In the genomic region with DNA sequence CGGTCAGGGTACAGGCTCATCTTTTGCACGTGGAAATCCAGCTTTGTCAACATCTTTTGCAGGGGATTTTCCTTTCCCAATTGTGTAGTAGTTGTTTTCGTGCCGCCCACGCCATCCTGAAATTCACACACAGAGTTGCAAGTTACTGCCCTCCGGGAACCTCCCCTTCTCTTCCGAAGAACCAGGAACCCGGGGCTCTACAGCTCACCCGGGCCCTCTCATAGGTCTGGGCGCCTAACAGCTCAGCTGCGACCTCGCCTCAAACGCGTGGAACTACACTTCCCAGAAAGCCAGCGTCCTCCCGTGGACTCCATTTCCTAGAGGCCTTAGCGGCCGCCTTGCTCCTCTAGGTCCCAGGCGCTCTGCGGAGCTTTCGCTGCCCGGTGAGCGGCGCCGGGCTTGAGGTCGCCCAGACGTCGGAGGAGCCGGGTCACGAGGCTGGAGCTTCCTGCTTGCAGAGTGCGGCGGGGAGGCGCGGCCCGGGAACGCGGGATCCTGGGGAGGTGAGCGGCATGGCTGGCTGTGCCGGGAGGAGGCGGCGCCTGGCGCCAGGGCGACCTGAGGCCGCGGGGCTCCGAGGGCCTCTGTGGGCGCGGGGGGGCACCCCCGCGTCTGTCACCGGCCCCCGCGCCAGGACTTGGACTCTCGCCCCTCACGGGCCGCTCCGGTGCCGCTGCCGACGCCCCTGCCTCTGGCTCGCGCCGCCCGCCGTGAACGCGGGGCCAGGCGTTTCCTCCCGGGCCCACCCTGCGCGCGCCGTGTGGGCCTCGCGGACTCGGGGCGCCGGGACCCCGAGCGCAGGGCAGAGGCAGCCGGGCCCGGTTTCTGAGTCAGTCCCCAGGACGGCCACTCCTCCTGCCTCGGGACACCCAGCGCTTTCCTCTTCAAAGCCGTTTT, we compare ENCODE assay signal across 8 cellular contexts. TPM values are rescaled to one million over a fixed set of nuclear protein-coding genes. Genes with fewer than 3 reads are reported as not detected.
A peak's percentile ranks its signal among the peaks of the same experiment; 100 is the strongest.
DNase-seq lines count a peak whose midpoint lies in the region; ATAC-seq lines count a peak whose summit lies in the region.

TSS of gene ZNF354B (plus strand) at position 329 of the 897 bp plus-strand sequence. CDS start 1,095 bp downstream, outside the sequence.

- peak; percentile 57 for DNase-seq in DMS79 (lab: John Stamatoyannopoulos, UW)
- peak; percentile 94 for DNase-seq in KBM-7
- DNase-seq in RKO (ENCODE audit: low spot score), result peak; percentile 96
- peak; percentile 79 for DNase-seq in activated T-helper 1 cell treated with anti-CD3 and anti-CD28 coated beads, Interleukin-12 subunit alpha, Interleukin-12 subunit beta, Interleukin-2, Interleukin-4 antibody, amounts not matched to agents 30 ng/mL and 10 ng/mL and 1 ng/mL, durations not matched to agents 14 hours and 24 hours and 36 hours (ENCODE audit: low spot score)
- DNase-seq in fibroblast of gingiva (ENCODE audit: low read depth), result peak; percentile 90
- DNase-seq in naive B cell, result peak; percentile 82
- DNase-seq in stimulated activated effector memory CD8-positive, alpha-beta T cell treated with anti-CD3 and anti-CD28 coated beads, Interleukin-12 subunit alpha, Interleukin-12 subunit beta, amount 100 ng/mL, for 72 hours (ENCODE audit: low spot score in 2 of 2), result peak; percentile 61 to 90

- peaks cover 6% of the 10 kb centered on the region for H3K9me3 Mint-ChIP-seq in activated T-helper 1 cell treated with anti-CD3 and anti-CD28 coated beads, Interleukin-12 subunit alpha, Interleukin-12 subunit beta, Interleukin-2, Interleukin-4 antibody, amounts not matched to agents 30 ng/mL and 10 ng/mL and 1 ng/mL, durations not matched to agents 14 hours and 24 hours and 36 hours
- H3K9me3 Mint-ChIP-seq in naive B cell, result peaks cover 0 to 2% (median 0%) of the 10 kb centered on the region in 7 donors
- H3K9me3 Mint-ChIP-seq in stimulated activated effector memory CD8-positive, alpha-beta T cell treated with anti-CD3 and anti-CD28 coated beads, Interleukin-12 subunit alpha, Interleukin-12 subunit beta, amount 100 ng/mL, for 72 hours, result no peaks in the 10 kb centered on the region

- H3K4me1 Mint-ChIP-seq in activated T-helper 1 cell treated with anti-CD3 and anti-CD28 coated beads, Interleukin-12 subunit alpha, Interleukin-12 subunit beta, Interleukin-2, Interleukin-4 antibody, amounts not matched to agents 30 ng/mL and 10 ng/mL and 1 ng/mL, durations not matched to agents 14 hours and 24 hours and 36 hours (ENCODE audit: low read depth), result peaks cover 25% of the 10 kb centered on the region
- peaks cover 12 to 27% (median 23%) of the 10 kb centered on the region in 3 donors for H3K4me1 Mint-ChIP-seq in naive B cell
- H3K4me1 Mint-ChIP-seq in stimulated activated effector memory CD8-positive, alpha-beta T cell treated with anti-CD3 and anti-CD28 coated beads, Interleukin-12 subunit alpha, Interleukin-12 subunit beta, amount 100 ng/mL, for 72 hours, result peaks cover 26% of the 10 kb centered on the region

- peak within 1 kb of the TSS; percentile 75 for H3K27ac Mint-ChIP-seq in activated T-helper 1 cell treated with anti-CD3 and anti-CD28 coated beads, Interleukin-12 subunit alpha, Interleukin-12 subunit beta, Interleukin-2, Interleukin-4 antibody, amounts not matched to agents 30 ng/mL and 10 ng/mL and 1 ng/mL, durations not matched to agents 14 hours and 24 hours and 36 hours
- H3K27ac Mint-ChIP-seq in naive B cell, result peak within 1 kb of the TSS; percentile 61 to 93 (median 84)
- H3K27ac Mint-ChIP-seq in stimulated activated effector memory CD8-positive, alpha-beta T cell treated with anti-CD3 and anti-CD28 coated beads, Interleukin-12 subunit alpha, Interleukin-12 subunit beta, amount 100 ng/mL, for 72 hours, result peak within 1 kb of the TSS; percentile 89

- in situ Hi-C loops in KBM-7 (cut with MboI; ENCODE audit: low pct_unique_long_range_greater_than_20kb, low sequenced_read_pairs), result no loop called here

- no peaks in the 10 kb centered on the region for H3K27me3 Mint-ChIP-seq in activated T-helper 1 cell treated with anti-CD3 and anti-CD28 coated beads, Interleukin-12 subunit alpha, Interleukin-12 subunit beta, Interleukin-2, Interleukin-4 antibody, amounts not matched to agents 30 ng/mL and 10 ng/mL and 1 ng/mL, durations not matched to agents 14 hours and 24 hours and 36 hours (ENCODE audit: insufficient read depth)
- H3K27me3 Mint-ChIP-seq in naive B cell, result peaks cover 0 to under 1% (median 0%) of the 10 kb centered on the region in 3 donors

- ATAC-seq in GM21723 (IDR thresholded peaks at IDR 0.05; ENCODE audit: unreplicated experiment), result peak; percentile 98
- ATAC-seq in naive B cell (ENCODE audit: low read depth in 2 of 2), result peak; percentile 95 to 97
- peak; percentile 98 for ATAC-seq in stimulated activated effector memory CD8-positive, alpha-beta T cell treated with anti-CD3 and anti-CD28 coated beads, Interleukin-12 subunit alpha, Interleukin-12 subunit beta, amount 100 ng/mL, for 72 hours

- intact Hi-C loops in activated T-helper 1 cell treated with anti-CD3 and anti-CD28 coated beads, Interleukin-12 subunit alpha, Interleukin-12 subunit beta, Interleukin-2, Interleukin-4 antibody, amounts not matched to agents 30 ng/mL and 10 ng/mL and 1 ng/mL, durations not matched to agents 14 hours and 24 hours and 36 hours (cut with micrococcal nuclease), result loop anchor here (1.0 to 10.0 kb wide), 6 partner anchors 130 to 1632 kb away; partner anchors contain the start of genes CLK4, CNOT6, ZNF354A and ZNF354C

- H3K36me3 Mint-ChIP-seq in activated T-helper 1 cell treated with anti-CD3 and anti-CD28 coated beads, Interleukin-12 subunit alpha, Interleukin-12 subunit beta, Interleukin-2, Interleukin-4 antibody, amounts not matched to agents 30 ng/mL and 10 ng/mL and 1 ng/mL, durations not matched to agents 14 hours and 24 hours and 36 hours (ENCODE audit: low read depth), result peaks cover 21% of the 10 kb centered on the region
- peaks cover 0 to 3% of the 10 kb centered on the region in 2 donors for H3K36me3 Mint-ChIP-seq in naive B cell
- H3K36me3 Mint-ChIP-seq in stimulated activated effector memory CD8-positive, alpha-beta T cell treated with anti-CD3 and anti-CD28 coated beads, Interleukin-12 subunit alpha, Interleukin-12 subunit beta, amount 100 ng/mL, for 72 hours, result peaks cover 25% of the 10 kb centered on the region

- H3K4me3 Mint-ChIP-seq in activated T-helper 1 cell treated with anti-CD3 and anti-CD28 coated beads, Interleukin-12 subunit alpha, Interleukin-12 subunit beta, Interleukin-2, Interleukin-4 antibody, amounts not matched to agents 30 ng/mL and 10 ng/mL and 1 ng/mL, durations not matched to agents 14 hours and 24 hours and 36 hours, result peak within 1 kb of the TSS; percentile 88
- peak within 1 kb of the TSS; percentile 82 to 95 (median 92) for H3K4me3 Mint-ChIP-seq in naive B cell
- H3K4me3 Mint-ChIP-seq in stimulated activated effector memory CD8-positive, alpha-beta T cell treated with anti-CD3 and anti-CD28 coated beads, Interleukin-12 subunit alpha, Interleukin-12 subunit beta, amount 100 ng/mL, for 72 hours, result peak within 1 kb of the TSS; percentile 82

RNA-seq across cellular contexts. Expression of gene ZNF354B, which starts in this region (rescaled TPM):
- 15.2 and 15.3 TPM in 2 replicates for total RNA-seq in activated T-helper 1 cell treated with anti-CD3 and anti-CD28 coated beads, Interleukin-12 subunit alpha, Interleukin-12 subunit beta, Interleukin-2, Interleukin-4 antibody, amounts not matched to agents 30 ng/mL and 10 ng/mL and 1 ng/mL, durations not matched to agents 14 hours and 24 hours and 36 hours
- 1 to 10 TPM; 2.3 to 9.0 (median 5.5) TPM for polyA plus RNA-seq in naive B cell (ENCODE audit: low read depth in 6 of 6)

Comparison
In these comparisons a context has a peak if more than half of its experiments do, and no peak if none do; other contexts are left out.
1. Peak in every context shown above with its lines: DNase-seq and ATAC-seq.